1 cellular context compared by ENCODE assay signal in genomic region chr3:111592143-111592542, GRCh38.
TF ChIP-seq lines count a peak whose summit lies in the region.

No MANE protein-coding gene starts in this region.

TF ChIP-seq in A549, 52 proteins besides CTCF, POLR2A, EP300 and RAD21 (continued from another document):
- no peak for TF ChIP-seq RARB (CRISPR knock-in tag; IDR thresholded peaks at IDR 0.05)
- TF ChIP-seq, protein P1, sequence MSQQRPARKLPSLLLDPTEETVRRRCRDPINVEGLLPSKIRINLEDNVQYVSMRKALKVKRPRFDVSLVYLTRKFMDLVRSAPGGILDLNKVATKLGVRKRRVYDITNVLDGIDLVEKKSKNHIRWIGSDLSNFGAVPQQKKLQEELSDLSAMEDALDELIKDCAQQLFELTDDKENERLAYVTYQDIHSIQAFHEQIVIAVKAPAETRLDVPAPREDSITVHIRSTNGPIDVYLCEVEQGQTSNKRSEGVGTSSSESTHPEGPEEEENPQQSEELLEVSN (IDR thresholded peaks at IDR 0.05; ENCODE audit: borderline replicate concordance, low read depth), result no peak
- no peak for TF ChIP-seq NR3C1 (IDR thresholded peaks at IDR 0.05)
- TF ChIP-seq MAFK (IDR thresholded peaks at IDR 0.05; ENCODE audit: partially characterized antibody), result no peak
- TF ChIP-seq ZFP36 (IDR thresholded peaks at IDR 0.05; ENCODE audit: borderline replicate concordance, partially characterized antibody), result no peak
- no peak for TF ChIP-seq ZSCAN20 (CRISPR knock-in tag; IDR thresholded peaks at IDR 0.05)
- no peak for TF ChIP-seq TFCP2L1 (CRISPR knock-in tag; IDR thresholded peaks at IDR 0.05)
- TF ChIP-seq CHD4 (IDR thresholded peaks at IDR 0.05; ENCODE audit: borderline replicate concordance), result no peak
- no peak for TF ChIP-seq CEBPB (IDR thresholded peaks at IDR 0.05)
- no peak for TF ChIP-seq MYC (IDR thresholded peaks at IDR 0.05; ENCODE audit: borderline replicate concordance, low read length)
- TF ChIP-seq TP53 (CRISPR knock-in tag; IDR thresholded peaks at IDR 0.05), result no peak
